Comparison of ENCODE assay signal across 7 cellular contexts in genomic region chr4:100421356-100421978, GRCh38.
DNase-seq lines count a peak whose midpoint lies in the region; ATAC-seq and TF ChIP-seq lines count a peak whose summit lies in the region.

No MANE protein-coding gene starts in this region.

- no peaks in the 10 kb centered on the region for H3K36me3 Mint-ChIP-seq in chondrocyte (ENCODE audit: low read depth)
- H3K36me3 Mint-ChIP-seq in nephron progenitor cell (ENCODE audit: low read depth), result no peaks in the 10 kb centered on the region

- H3K9me3 Mint-ChIP-seq in chondrocyte (ENCODE audit: low read depth) (no peaks in the 10 kb centered on the region), nephron progenitor cell (no peaks in the 10 kb centered on the region)

- H3K27me3 Mint-ChIP-seq in chondrocyte (ENCODE audit: low read depth) (no peaks in the 10 kb centered on the region), nephron progenitor cell (ENCODE audit: low read depth, poor library complexity) (peaks cover 6% of the 10 kb centered on the region)

- DNase-seq in NCI-H226, result peak; percentile 6
- no peak for DNase-seq in chondrocyte (ENCODE audit: low spot score)
- DNase-seq in nephron progenitor cell, result no peak
- no peak for DNase-seq in activated effector memory CD4-positive, alpha-beta T cell treated with Interleukin-2 at 50 U/mL for 16 hours

- TF ChIP-seq CTCF in GM12872 (IDR thresholded peaks at IDR 0.05; ENCODE audit: insufficient read depth, low read depth, low read length), result peak; percentile 29; the same call in 1 of the 3 replicates
- TF ChIP-seq CTCF in chondrocyte (IDR thresholded peaks at IDR 0.05), result peak; percentile 95
- TF ChIP-seq CTCF in nephron progenitor cell (IDR thresholded peaks at IDR 0.05), result peak; percentile 41

- H3K4me3 Mint-ChIP-seq in chondrocyte (ENCODE audit: unreplicated experiment), result peak overlapping the region; percentile 62
- no peak overlapping the region for H3K4me3 Mint-ChIP-seq in nephron progenitor cell

- H3K4me1 Mint-ChIP-seq in chondrocyte (ENCODE audit: low read depth) (peaks cover 42% of the 10 kb centered on the region), nephron progenitor cell (no peaks in the 10 kb centered on the region)

- peak overlapping the region; percentile 96 for H3K27ac Mint-ChIP-seq in chondrocyte (ENCODE audit: unreplicated experiment)
- H3K27ac Mint-ChIP-seq in nephron progenitor cell, result no peak overlapping the region

- ATAC-seq in HG02763 (IDR thresholded peaks at IDR 0.05; ENCODE audit: unreplicated experiment) (no peak), GM18861 (IDR thresholded peaks at IDR 0.05; ENCODE audit: unreplicated experiment) (no peak)

Comparison
In these comparisons a context has a peak if more than half of its experiments do, and no peak if none do; other contexts are left out.
1. CTCF ChIP-seq: peak in every context shown above with its lines; median percentile 95 in chondrocyte; 41 in nephron progenitor cell; 29 in GM12872.